ENCODE assay signal across 8 cellular contexts in genomic region chr11:47269829-47270305, GRCh38. TPM values are rescaled to one million over a fixed set of nuclear protein-coding genes. Genes with fewer than 3 reads are reported as not detected.
DNase-seq lines count a peak whose midpoint lies in the region; ATAC-seq and TF ChIP-seq lines count a peak whose summit lies in the region.

MADD (plus strand) TSS chr11:47270133.

- WGBS in heart right ventricle, 2 donors = 0 to 1% methylated on average over 50 to 57 of the region's 57 CpGs
- WGBS in prostate gland = 0% methylated on average over 28 of the region's 57 CpGs

- H3K36me3 ChIP-seq in adipocyte (ENCODE audit: control insufficient read depth, insufficient read depth, low read length, severe bottlenecking) = peaks cover 39% of the 10 kb centered on the region
- peaks cover 0 to 15% (median 6%) of the 10 kb centered on the region in 9 donors for H3K36me3 ChIP-seq in heart right ventricle
- H3K36me3 ChIP-seq in prostate gland = peaks cover 0 to 2% of the 10 kb centered on the region in 2 donors

- intact Hi-C loops in heart right ventricle (cut with DNase I) = loop anchor here in 7 of 10 donors (5.0 to 10.0 kb wide), 5 partner anchors 37 to 95 kb away; partner anchors contain the start of genes MYBPC3 (in 5 of the 7) and ARFGAP2 (in 2 of the 7)
- intact Hi-C loops in prostate gland (cut with DNase I) = loop anchor here (2.0 to 10.0 kb wide), 2 partner anchors 93 to 155 kb away; partner anchors contain the start of genes ARFGAP2 and PSMC3

- no peak for TF ChIP-seq CTCF in HFF-Myc (IDR thresholded peaks at IDR 0.05; ENCODE audit: low read depth, low read length, missing control alignments)
- TF ChIP-seq CTCF in NB4 (IDR thresholded peaks at IDR 0.05; ENCODE audit: low read depth, low read length) = no peak
- peak in 3 of 9 donors; percentile 13 to 22 (median 16) for TF ChIP-seq CTCF in heart right ventricle (IDR thresholded peaks at IDR 0.05)
- peak in 1 of 4 experiments; percentile 7 for TF ChIP-seq CTCF in prostate gland (IDR thresholded peaks at IDR 0.05)

- peak within 1 kb of the TSS; percentile 80 for H3K4me3 ChIP-seq in HFF-Myc (replicated peaks; ENCODE audit: low read depth, low read length)
- peak within 1 kb of the TSS; percentile 94 for H3K4me3 ChIP-seq in NB4 (ENCODE audit: low read depth, low read length)
- H3K4me3 ChIP-seq in adipocyte (ENCODE audit: low read length) = peak within 1 kb of the TSS; percentile 82
- H3K4me3 ChIP-seq in heart right ventricle = peak within 1 kb of the TSS; percentile 54 to 91 (median 82)
- H3K4me3 ChIP-seq in prostate gland = peak within 1 kb of the TSS; percentile 69 to 90

- peak within 1 kb of the TSS; percentile 92 to 99 (median 98) for H3K27ac ChIP-seq in heart right ventricle
- peak within 1 kb of the TSS; percentile 97 for H3K27ac ChIP-seq in prostate gland

- TF ChIP-seq POLR2A in GM10847 (IDR thresholded peaks at IDR 0.05; ENCODE audit: extremely low read depth, insufficient read length) (peak; percentile 94), NB4 (IDR thresholded peaks at IDR 0.05; ENCODE audit: extremely low read depth, insufficient read length) (peak; percentile 86), prostate gland (IDR thresholded peaks at IDR 0.05) (peak; percentile 66)

- ATAC-seq in heart right ventricle = peak; percentile 88 to 96 (median 92)

- H3K9ac ChIP-seq in adipocyte (ENCODE audit: low read length) = peak within 1 kb of the TSS; percentile 87

- DNase-seq in HFF-Myc (ENCODE audit: extremely low read depth, low read depth) (no peak), NB4 (ENCODE audit: low read depth) (peak; percentile 94), SW 1271 (lab: John Stamatoyannopoulos, UW) (peak; percentile 60 to 83), adipocyte (ENCODE audit: low read depth) (peak; percentile 91), heart right ventricle (peak; percentile 83 to 91), prostate gland (ENCODE audit: low spot score) (peak; percentile 70), ureter (ENCODE audit: low spot score) (peak; percentile 88)

- no peaks in the 10 kb centered on the region for H3K27me3 ChIP-seq in adipocyte (replicated peaks; ENCODE audit: control insufficient read depth, insufficient read depth, low read length)
- H3K27me3 ChIP-seq in heart right ventricle = no peaks in the 10 kb centered on the region
- no peaks in the 10 kb centered on the region for H3K27me3 ChIP-seq in prostate gland (replicated peaks; ENCODE audit: insufficient read depth)

- H3K4me1 ChIP-seq in adipocyte (ENCODE audit: control insufficient read depth, insufficient read depth, low read length) (peaks cover 41% of the 10 kb centered on the region), heart right ventricle (peaks cover 10 to 57% (median 49%) of the 10 kb centered on the region in 9 donors), prostate gland (replicated peaks) (peaks cover 12% of the 10 kb centered on the region)

- no peaks in the 10 kb centered on the region for H3K9me3 ChIP-seq in adipocyte (ENCODE audit: control insufficient read depth, low read length)
- H3K9me3 ChIP-seq in heart right ventricle = no peaks in the 10 kb centered on the region
- H3K9me3 ChIP-seq in prostate gland = no peaks in the 10 kb centered on the region

RNA-seq across cellular contexts. Expression of gene MADD, which starts in this region (rescaled TPM):
- total RNA-seq in heart right ventricle = 10 to 100 TPM; 23.8 to 54.8 (median 35.7) TPM
- polyA plus RNA-seq in heart right ventricle = 10 to 100 TPM; 24.4 to 35.1 TPM
- total RNA-seq in prostate gland = 10 to 100 TPM; 53.6 to 87.3 TPM
- 79.4 TPM for total RNA-seq in ureter
